In genomic region chr10:6864142-6864541, GRCh38 we compare ENCODE assay signal across 28 cellular contexts.
"Had no signal": no experiment of that assay in that cellular context is flagged by ENCODE, and none has a peak within 500 bp of the region (broad histone marks: within the 10 kb centered on the region; RNA-seq: fewer than 3 reads in every experiment).

No MANE protein-coding gene starts in this region.

- H3K36me3 ChIP-seq: colonic mucosa, esophagus muscularis mucosa, esophagus squamous epithelium, gastrocnemius medialis, gastroesophageal sphincter, heart left ventricle had no signal

- ATAC-seq: effector memory CD8-positive, alpha-beta T cell; esophagus mucosa; foreskin keratinocyte; gastrocnemius medialis; gastroesophageal sphincter; heart left ventricle had no signal

- H3K4me1 Mint-ChIP-seq: endodermal cell had no signal

- H3K27me3 ChIP-seq: colonic mucosa, dorsolateral prefrontal cortex, esophagus muscularis mucosa, gastrocnemius medialis, gastroesophageal sphincter, heart left ventricle had no signal

- DNase-seq: colonic mucosa; cortex of kidney; dermis blood vessel endothelial cell; dorsolateral prefrontal cortex; effector CD4-positive, alpha-beta T cell; effector CD8-positive, alpha-beta T cell; effector memory CD4-positive, alpha-beta T cell; effector memory CD8-positive, alpha-beta T cell; endodermal cell; erythroblast; esophagus squamous epithelium; foreskin fibroblast; foreskin keratinocyte; foreskin melanocyte; gastrocnemius medialis; glutamatergic neuron; head of caudate nucleus; heart left ventricle had no signal

- H3K9me3 ChIP-seq: colonic mucosa, esophagus muscularis mucosa, esophagus squamous epithelium, gastrocnemius medialis, gastroesophageal sphincter had no signal

- H3K4me3 ChIP-seq: colonic mucosa, coronary artery, dorsolateral prefrontal cortex, esophagus muscularis mucosa, esophagus squamous epithelium, gastrocnemius medialis, gastroesophageal sphincter, heart left ventricle had no signal

- H3K27ac Mint-ChIP-seq: dendritic cell treated with granulocyte-macrophage colony-stimulating factor and Interleukin-4, amounts not matched to agents 40 ng/mL and 50 ng/mL, for 4 days; effector memory CD8-positive, alpha-beta T cell; endodermal cell had no signal

- H3K27ac ChIP-seq: colonic mucosa, coronary artery, dorsolateral prefrontal cortex, epithelial cell of prostate, esophagus muscularis mucosa, esophagus squamous epithelium, foreskin keratinocyte, gastrocnemius medialis, gastroesophageal sphincter, heart left ventricle had no signal

- FAIRE-seq: colon, endometrium, endothelial cell of umbilical vein, frontal cortex had no signal

- H3K4me1 ChIP-seq: colonic mucosa, esophagus muscularis mucosa, esophagus squamous epithelium, foreskin keratinocyte, gastrocnemius medialis, gastroesophageal sphincter, heart left ventricle had no signal

- H3K4me3 Mint-ChIP-seq: dendritic cell treated with granulocyte-macrophage colony-stimulating factor and Interleukin-4, amounts not matched to agents 40 ng/mL and 50 ng/mL, for 4 days; effector memory CD8-positive, alpha-beta T cell; endodermal cell had no signal
